In genomic region chr10:121843379-121843778, GRCh38 we compare ENCODE assay signal across 1 cellular context.
TF ChIP-seq lines count a peak whose summit lies in the region.

No MANE protein-coding gene starts in this region.

TF ChIP-seq in A549, 52 proteins besides CTCF, POLR2A, EP300 and RAD21 (continued from another document):
- TF ChIP-seq HMGXB4 (CRISPR knock-in tag; IDR thresholded peaks at IDR 0.05; ENCODE audit: borderline replicate concordance), result no peak
- no peak for TF ChIP-seq CBX2 (IDR thresholded peaks at IDR 0.05; ENCODE audit: borderline replicate concordance, low read depth)
- TF ChIP-seq MAX (IDR thresholded peaks at IDR 0.05), result no peak
- TF ChIP-seq HES2 (IDR thresholded peaks at IDR 0.05), result no peak
- no peak for TF ChIP-seq ATOH8 (CRISPR knock-in tag; IDR thresholded peaks at IDR 0.05; ENCODE audit: low read depth)
